Comparison of ENCODE assay signal across 8 cellular contexts in genomic region chrX:46913710-46914109, GRCh38. TPM values are rescaled to one million over a fixed set of nuclear protein-coding genes. Genes with fewer than 3 reads are reported as not detected.
DNase-seq lines count a peak whose midpoint lies in the region; ATAC-seq lines count a peak whose summit lies in the region.

No MANE protein-coding gene starts in this region.

- H3K36me3 ChIP-seq in ectodermal cell (ENCODE audit: control insufficient read depth, insufficient read depth, low read length), result no peaks in the 10 kb centered on the region
- H3K36me3 ChIP-seq in muscle layer of duodenum (ENCODE audit: control insufficient read depth in 1 of 2, insufficient read depth in 2 of 2, low read length in 2 of 2), result no peaks in the 10 kb centered on the region

- H3K27ac ChIP-seq in ectodermal cell (ENCODE audit: insufficient read depth, low read depth, low read length, poor library complexity, severe bottlenecking), result no peak overlapping the region
- H3K27ac ChIP-seq in muscle layer of duodenum (ENCODE audit: low read length), result no peak overlapping the region

- WGBS in ectodermal cell, 2 experiments, result 0 to 4% methylated on average over 14 of the region's 14 CpGs

- H3K4me1 ChIP-seq in ectodermal cell (ENCODE audit: control insufficient read depth, insufficient read depth, low read length) (no peaks in the 10 kb centered on the region), muscle layer of duodenum (ENCODE audit: control insufficient read depth in 1 of 2, insufficient read depth in 2 of 2, low read length in 2 of 2) (peaks cover 0 to 5% of the 10 kb centered on the region in 2 donors)

- H3K27me3 ChIP-seq in ectodermal cell (ENCODE audit: control insufficient read depth, insufficient read depth, low read length, poor library complexity, severe bottlenecking) (no peaks in the 10 kb centered on the region), muscle layer of duodenum (ENCODE audit: low read depth, low read length) (no peaks in the 10 kb centered on the region)

- peak overlapping the region; percentile 90 for H3K4me3 ChIP-seq in GM08714 (ENCODE audit: low read length)
- H3K4me3 ChIP-seq in ectodermal cell (ENCODE audit: insufficient read depth, low read depth, low read length), result peak overlapping the region; percentile 70
- H3K4me3 ChIP-seq in muscle layer of duodenum (ENCODE audit: low read depth in 1 of 2, low read length in 2 of 2), result peak overlapping the region; percentile 61 to 73

- ATAC-seq in HG02571 (IDR thresholded peaks at IDR 0.05; ENCODE audit: unreplicated experiment), result no peak

- no peaks in the 10 kb centered on the region for H3K9me3 ChIP-seq in ectodermal cell (ENCODE audit: control insufficient read depth, low read length)
- H3K9me3 ChIP-seq in muscle layer of duodenum (ENCODE audit: control insufficient read depth in 1 of 2, low read length in 2 of 2), result no peaks in the 10 kb centered on the region

- peak; percentile 19 for DNase-seq in NOMO-1 treated with dmso at 0.1 percent for 144 hours (lab: John Stamatoyannopoulos, UW; ENCODE audit: unreplicated experiment)
- no peak for DNase-seq in NCI-H2081 (lab: John Stamatoyannopoulos, UW)
- DNase-seq in NCI-H128 (lab: John Stamatoyannopoulos, UW; ENCODE audit: unreplicated experiment), result no peak
- DNase-seq in DMS79 (lab: John Stamatoyannopoulos, UW), result no peak

RNA-seq across cellular contexts. Expression of gene JADE3, which starts 1.5 kb away (rescaled TPM):
- 20.0 TPM for polyA plus RNA-seq in ectodermal cell (2013, experiment 1 of 4)
- 20.8 TPM for polyA plus RNA-seq in ectodermal cell (2013, experiment 2 of 4)
- 13.3 TPM for polyA plus RNA-seq in ectodermal cell (2013, experiment 3 of 4)
- 15.6 TPM for polyA plus RNA-seq in ectodermal cell (2013, experiment 4 of 4)
